Comparison of ENCODE assay signal across 20 cellular contexts in genomic region chr2:143953386-143953785, GRCh38.
DNase-seq lines count a peak whose midpoint lies in the region; TF ChIP-seq lines count a peak whose summit lies in the region.
"Had no signal": no experiment of that assay in that cellular context is flagged by ENCODE, and none has a peak within 500 bp of the region (broad histone marks: within the 10 kb centered on the region; RNA-seq: fewer than 3 reads in every experiment).

No MANE protein-coding gene starts in this region.

- H3K4me3 Mint-ChIP-seq in MCF 10A (ENCODE audit: unreplicated experiment) (no peak overlapping the region), nephron (no peak overlapping the region), Calu3 (ENCODE audit: low read depth, unreplicated experiment) (no peak overlapping the region)
- no peak overlapping the region for H3K4me3 Mint-ChIP-seq in activated T-cell treated with anti-CD3 and anti-CD28 coated beads, Interleukin-2, amount 50 U/mL, for 24 hours
- H3K4me3 Mint-ChIP-seq: CD8-positive, alpha-beta T cell had no signal

- H3K27me3 ChIP-seq in mammary epithelial cell (ENCODE audit: insufficient read depth, low read length) (no peaks in the 10 kb centered on the region), fibroblast of lung (ENCODE audit: control insufficient read depth, insufficient read depth, low read length) (no peaks in the 10 kb centered on the region)
- H3K27me3 ChIP-seq: SJCRH30 had no signal

- intact Hi-C loops in MCF 10A (cut with micrococcal nuclease) = no loop called here
- intact Hi-C loops in mammary epithelial cell (cut with micrococcal nuclease) = no loop called here
- intact Hi-C loops in Calu3 (cut with micrococcal nuclease; ENCODE audit: unreplicated experiment) = no loop called here

- no peaks in the 10 kb centered on the region for H3K36me3 Mint-ChIP-seq in MCF 10A (ENCODE audit: insufficient read depth, unreplicated experiment)
- no peaks in the 10 kb centered on the region for H3K36me3 Mint-ChIP-seq in nephron (ENCODE audit: low read depth)
- no peaks in the 10 kb centered on the region for H3K36me3 Mint-ChIP-seq in activated T-cell treated with anti-CD3 and anti-CD28 coated beads, Interleukin-2, amount 50 U/mL, for 24 hours (ENCODE audit: low read depth)
- H3K36me3 Mint-ChIP-seq in Calu3 (ENCODE audit: insufficient read depth, unreplicated experiment) = no peaks in the 10 kb centered on the region

- H3K27ac Mint-ChIP-seq in MCF 10A (ENCODE audit: low read depth, unreplicated experiment) (peak overlapping the region; percentile 69), nephron (peak overlapping the region; percentile 17 to 72 (median 55)), Calu3 (ENCODE audit: unreplicated experiment) (no peak overlapping the region)
- no peak overlapping the region for H3K27ac Mint-ChIP-seq in activated T-cell treated with anti-CD3 and anti-CD28 coated beads, Interleukin-2, amount 50 U/mL, for 24 hours
- H3K27ac Mint-ChIP-seq: CD8-positive, alpha-beta T cell had no signal

- no peaks in the 10 kb centered on the region for H3K27me3 Mint-ChIP-seq in MCF 10A (ENCODE audit: insufficient read depth, unreplicated experiment)
- no peaks in the 10 kb centered on the region for H3K27me3 Mint-ChIP-seq in nephron (ENCODE audit: low read depth)
- no peaks in the 10 kb centered on the region for H3K27me3 Mint-ChIP-seq in activated T-cell treated with anti-CD3 and anti-CD28 coated beads, Interleukin-2, amount 50 U/mL, for 24 hours
- H3K27me3 Mint-ChIP-seq in Calu3 (ENCODE audit: unreplicated experiment) = no peaks in the 10 kb centered on the region

- H3K36me3 ChIP-seq in mammary epithelial cell (ENCODE audit: insufficient read depth, low read length) = no peaks in the 10 kb centered on the region
- no peaks in the 10 kb centered on the region for H3K36me3 ChIP-seq in fibroblast of lung (ENCODE audit: control insufficient read depth, insufficient read depth, low read length)
- H3K36me3 ChIP-seq: SJCRH30 had no signal

- in situ Hi-C loops in mammary epithelial cell (cut with MboI; ENCODE audit: low sequenced_read_pairs in 2 of 2) = no loop called here

- H3K4me1 ChIP-seq in mammary epithelial cell (ENCODE audit: insufficient read depth, low read length) (peaks cover 6% of the 10 kb centered on the region), fibroblast of lung (ENCODE audit: control insufficient read depth, extremely low read depth, insufficient read depth, low read length) (peaks cover 9% of the 10 kb centered on the region)

- no peak overlapping the region for H3K4me3 ChIP-seq in mammary epithelial cell (replicated peaks in 1 of 3; ENCODE audit: insufficient read depth in 1 of 3, low read depth in 2 of 3, low read length in 3 of 3)
- H3K4me3 ChIP-seq in fibroblast of lung (replicated peaks in 1 of 4; ENCODE audit: control extremely low read depth in 1 of 4, insufficient read depth in 1 of 4, low read depth in 3 of 4, low read length in 4 of 4) = peak overlapping the region in 1 of 4 experiments; percentile 4
- H3K4me3 ChIP-seq in foreskin fibroblast (ENCODE audit: low read depth in 1 of 2, low read length in 2 of 2) = no peak overlapping the region
- H3K4me3 ChIP-seq: PC-9, SJCRH30 had no signal

- no peak overlapping the region for H3K27ac ChIP-seq in mammary epithelial cell (ENCODE audit: insufficient read depth, low read depth, low read length)
- no peak overlapping the region for H3K27ac ChIP-seq in fibroblast of lung (ENCODE audit: insufficient read depth, low read length)
- H3K27ac ChIP-seq: HL-60, PC-9, SJCRH30 had no signal

- H3K4me1 Mint-ChIP-seq in MCF 10A (ENCODE audit: insufficient read depth, unreplicated experiment) = peaks cover 17% of the 10 kb centered on the region
- peaks cover 32% of the 10 kb centered on the region for H3K4me1 Mint-ChIP-seq in nephron
- H3K4me1 Mint-ChIP-seq in activated T-cell treated with anti-CD3 and anti-CD28 coated beads, Interleukin-2, amount 50 U/mL, for 24 hours (ENCODE audit: low read depth) = peaks cover 3% of the 10 kb centered on the region
- H3K4me1 Mint-ChIP-seq in Calu3 (ENCODE audit: low read depth, unreplicated experiment) = peaks cover 15% of the 10 kb centered on the region

- 100% methylated on average over 1 of the region's 1 CpG for WGBS in mammary epithelial cell (ENCODE audit: low coverage, missing lambda C conversion rate)

- H3K79me2 ChIP-seq in mammary epithelial cell (ENCODE audit: insufficient read depth, low read length) (no peaks in the 10 kb centered on the region), fibroblast of lung (ENCODE audit: control insufficient read depth, insufficient read depth, low read length) (no peaks in the 10 kb centered on the region)

- no peak overlapping the region for H2AFZ ChIP-seq in mammary epithelial cell (ENCODE audit: low read depth, low read length)
- H2AFZ ChIP-seq in fibroblast of lung (ENCODE audit: low read length) = peak overlapping the region; percentile 24
- H2AFZ ChIP-seq: PC-9 had no signal

- DNase-seq in MCF 10A (ENCODE audit: unreplicated experiment) = no peak
- DNase-seq in mammary epithelial cell = no peak
- peak in 1 of 2 donors; percentile 36 for DNase-seq in fibroblast of lung (ENCODE audit: low read depth in 2 of 2)
- DNase-seq in activated T-cell treated with anti-CD3 and anti-CD28 coated beads, Interleukin-2, amount 50 U/mL, for 24 hours = no peak
- DNase-seq in Calu3 = no peak
- DNase-seq in foreskin fibroblast = no peak
- no peak for DNase-seq in COLO668 (lab: John Stamatoyannopoulos, UW; ENCODE audit: unreplicated experiment)
- DNase-seq: 8988T; CD8-positive, alpha-beta T cell; GF-D8; H7; KBM-7; NCI-H1436 treated with DMSO at 0.1 percent for 48 hours; NCI-H2081 treated with DMSO at 0.1 percent for 48 hours; NCI-H510A; NCI-H82; PC-9; SJCRH30 had no signal

- TF ChIP-seq CTCF in MCF 10A (IDR thresholded peaks at IDR 0.05; ENCODE audit: unreplicated experiment) = no peak
- no peak for TF ChIP-seq CTCF in mammary epithelial cell (conservative IDR thresholded peaks at IDR 0.05 in 1 of 2, IDR thresholded peaks at IDR 0.05 in 1 of 2; ENCODE audit: extremely low read depth in 1 of 2, insufficient read depth in 1 of 2, low read depth in 1 of 2, low read length in 2 of 2)
- TF ChIP-seq CTCF in fibroblast of lung (conservative IDR thresholded peaks at IDR 0.05 in 1 of 2, IDR thresholded peaks at IDR 0.05 in 1 of 2; ENCODE audit: low read depth in 1 of 2, low read length in 2 of 2) = no peak
- no peak for TF ChIP-seq CTCF in nephron (IDR thresholded peaks at IDR 0.05; ENCODE audit: unreplicated experiment in 3 of 3)
- TF ChIP-seq CTCF in Calu3 (IDR thresholded peaks at IDR 0.05; ENCODE audit: unreplicated experiment) = no peak
- TF ChIP-seq CTCF in foreskin fibroblast (IDR thresholded peaks at IDR 0.05; ENCODE audit: low read depth, low read length) = no peak

- no peak overlapping the region for H3K9ac ChIP-seq in mammary epithelial cell (ENCODE audit: insufficient read depth, low read length)
- no peak overlapping the region for H3K9ac ChIP-seq in fibroblast of lung (ENCODE audit: insufficient read depth, low read length)

- POLR2A ChIA-PET in MCF 10A (lab: Yijun Ruan, JAX) = no interaction called here

- CTCF ChIA-PET in MCF 10A (lab: Yijun Ruan, JAX) = no interaction called here
- CTCF ChIA-PET in mammary epithelial cell (lab: Charles Lee; ENCODE audit: low non-redundant PET) = no interaction called here
- CTCF ChIA-PET in Calu3 (lab: Charles Lee) = no interaction called here

- BruUV-seq in MCF 10A (replicated peaks; lab: Mats Ljungman, UMichigan) (no TSS peak), mammary epithelial cell (replicated peaks; lab: Mats Ljungman, UMichigan) (no TSS peak), Calu3 (replicated peaks; lab: Mats Ljungman, UMichigan) (no TSS peak)

- dilution Hi-C loops in mammary epithelial cell (cut with HindIII; ENCODE audit: low sequenced_read_pairs) = no loop called here

- H3K9me3 ChIP-seq in mammary epithelial cell (replicated peaks; ENCODE audit: insufficient read depth, low read length) = no peaks in the 10 kb centered on the region
- H3K9me3 ChIP-seq in fibroblast of lung (ENCODE audit: control insufficient read depth, insufficient read depth, low read depth, low read length) = no peaks in the 10 kb centered on the region
- H3K9me3 ChIP-seq: SJCRH30 had no signal

- H3K9me3 Mint-ChIP-seq in MCF 10A (ENCODE audit: unreplicated experiment) = no peaks in the 10 kb centered on the region
- no peaks in the 10 kb centered on the region for H3K9me3 Mint-ChIP-seq in nephron
- H3K9me3 Mint-ChIP-seq in activated T-cell treated with anti-CD3 and anti-CD28 coated beads, Interleukin-2, amount 50 U/mL, for 24 hours = no peaks in the 10 kb centered on the region
- no peaks in the 10 kb centered on the region for H3K9me3 Mint-ChIP-seq in Calu3 (ENCODE audit: low read depth, unreplicated experiment)
- H3K9me3 Mint-ChIP-seq: CD8-positive, alpha-beta T cell had no signal

- H4K20me1 ChIP-seq in mammary epithelial cell (ENCODE audit: insufficient read depth, low read length) (no peaks in the 10 kb centered on the region), fibroblast of lung (ENCODE audit: control insufficient read depth, extremely low read depth, insufficient read depth, low read length) (no peaks in the 10 kb centered on the region)

- no peak overlapping the region for H3K4me2 ChIP-seq in mammary epithelial cell (ENCODE audit: insufficient read depth, low read depth, low read length)
- H3K4me2 ChIP-seq in fibroblast of lung (ENCODE audit: extremely low read depth, insufficient read depth, low read length) = peak overlapping the region; percentile 79
- H3K4me2 ChIP-seq: PC-9 had no signal

Comparison
In these comparisons a context has a peak if more than half of its experiments do, and no peak if none do; other contexts are left out.
1. H3K27ac Mint-ChIP-seq: peak in MCF 10A (single experiment) and nephron (3 of 3); none in activated T-cell treated with anti-CD3 and anti-CD28 coated beads, Interleukin-2, amount 50 U/mL, for 24 hours (single experiment) and Calu3 (single experiment).